In the genomic region with DNA sequence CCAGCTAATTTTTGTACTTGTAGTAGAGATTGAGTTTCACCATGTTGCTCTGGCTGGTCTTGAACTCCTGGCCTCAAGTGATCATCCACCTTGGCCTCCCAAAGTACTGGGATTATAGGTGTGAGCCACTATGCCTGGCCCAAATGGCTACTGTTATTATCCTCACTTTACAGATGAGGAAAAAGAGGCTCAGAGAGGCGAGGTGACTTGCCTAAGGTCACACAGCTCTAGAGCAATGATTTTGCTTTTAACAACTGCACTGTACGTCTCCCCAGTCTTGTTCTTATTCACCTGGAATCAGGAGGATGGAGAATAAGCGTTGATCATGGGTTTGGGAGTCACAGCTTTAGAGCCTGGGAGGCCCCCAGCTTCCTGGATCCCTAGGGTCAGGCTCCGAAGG, we compare ENCODE assay signal across 17 cellular contexts.
DNase-seq lines count a peak whose midpoint lies in the region; ATAC-seq, FAIRE-seq and TF ChIP-seq lines count a peak whose summit lies in the region.
"Had no signal": no experiment of that assay in that cellular context is flagged by ENCODE, and none has a peak within 500 bp of the region (broad histone marks: within the 10 kb centered on the region; RNA-seq: fewer than 3 reads in every experiment).

No MANE protein-coding gene starts in this region.

- no peak for TF ChIP-seq EP300 in K562 (IDR thresholded peaks at IDR 0.05; ENCODE audit: low read length)

- no peak for TF ChIP-seq CTCF in HCT116 (IDR thresholded peaks at IDR 0.05 in 2 of 3, conservative IDR thresholded peaks at IDR 0.05 in 1 of 3; ENCODE audit: borderline replicate concordance in 1 of 3, insufficient read depth in 1 of 3, low read depth in 2 of 3, low read length in 2 of 3)
- TF ChIP-seq CTCF in K562 (IDR thresholded peaks at IDR 0.05 in 2 of 3, conservative IDR thresholded peaks at IDR 0.05 in 1 of 3; ENCODE audit: insufficient read depth in 2 of 3, low read depth in 1 of 3, low read length in 3 of 3): no peak
- TF ChIP-seq CTCF in keratinocyte (optimal IDR thresholded peaks at IDR 0.05 in 1 of 3, IDR thresholded peaks at IDR 0.05 in 1 of 3, conservative IDR thresholded peaks at IDR 0.05 in 1 of 3; ENCODE audit: extremely low read depth in 1 of 3, insufficient read depth in 2 of 3, low read length in 3 of 3): no peak
- no peak for TF ChIP-seq CTCF in type B pancreatic cell (conservative IDR thresholded peaks at IDR 0.05)
- no peak for TF ChIP-seq CTCF in osteoblast (IDR thresholded peaks at IDR 0.05; ENCODE audit: extremely low read depth, low read depth, low read length)

- H3K27me3 Mint-ChIP-seq in type B pancreatic cell: peaks cover 3% of the 10 kb centered on the region

- H3K4me1 Mint-ChIP-seq in type B pancreatic cell (ENCODE audit: unreplicated experiment): peaks cover 52% of the 10 kb centered on the region

- H4K20me1 ChIP-seq in HCT116 (ENCODE audit: insufficient read depth) (no peaks in the 10 kb centered on the region), K562 (replicated peaks; ENCODE audit: control insufficient read depth, insufficient read depth, low read length) (no peaks in the 10 kb centered on the region), keratinocyte (ENCODE audit: control insufficient read depth, extremely low read depth, insufficient read depth, low read length) (no peaks in the 10 kb centered on the region), osteoblast (ENCODE audit: insufficient read depth, low read length) (no peaks in the 10 kb centered on the region)

- H3K36me3 ChIP-seq in HCT116 (ENCODE audit: control insufficient read depth in 1 of 2, insufficient read depth in 2 of 2, low read length in 2 of 2): no peaks in the 10 kb centered on the region
- H3K36me3 ChIP-seq in K562 (ENCODE audit: control insufficient read depth, insufficient read depth, low read length): no peaks in the 10 kb centered on the region
- H3K36me3 ChIP-seq in keratinocyte (ENCODE audit: control insufficient read depth in 2 of 2, extremely low read depth in 1 of 2, insufficient read depth in 2 of 2, low read length in 2 of 2): no peaks in the 10 kb centered on the region
- no peaks in the 10 kb centered on the region for H3K36me3 ChIP-seq in osteoblast (ENCODE audit: insufficient read depth, low read length)

- H2AFZ ChIP-seq in HCT116 (ENCODE audit: low read depth, low read length, poor library complexity, severe bottlenecking) (no peak overlapping the region), K562 (ENCODE audit: low read depth, low read length) (no peak overlapping the region), keratinocyte (ENCODE audit: control insufficient read depth, low read length) (no peak overlapping the region), osteoblast (ENCODE audit: low read length) (no peak overlapping the region)

- POLR2A ChIA-PET in HCT116 (lab: Charles Lee) (no interaction called here), K562 (lab: Yijun Ruan, JAX) (interaction anchor here (1.1 to 1.4 kb wide), 4 partner anchors 8 to 277 kb away, joined by 3 to 4 read pairs (median 4); partner anchors contain the start of gene UBC)

- H3K4me3 ChIP-seq in HCT116 (replicated peaks in 1 of 2; ENCODE audit: low read depth in 1 of 2, low read length in 2 of 2) (peak overlapping the region in 1 of 2 experiments; percentile 16; a peak in 1 of 4 replicates), K562 (no peak overlapping the region), keratinocyte (ENCODE audit: control insufficient read depth in 2 of 3, extremely low read depth in 1 of 3, insufficient read depth in 2 of 3, low read depth in 1 of 3, low read length in 3 of 3) (no peak overlapping the region), osteoblast (ENCODE audit: insufficient read depth, low read length) (no peak overlapping the region)

- no peaks in the 10 kb centered on the region for H3K79me2 ChIP-seq in HCT116 (ENCODE audit: insufficient read depth, low read length)
- no peaks in the 10 kb centered on the region for H3K79me2 ChIP-seq in K562 (ENCODE audit: control insufficient read depth, insufficient read depth, low read length)
- no peaks in the 10 kb centered on the region for H3K79me2 ChIP-seq in keratinocyte (ENCODE audit: control insufficient read depth, insufficient read depth, low read length)
- no peaks in the 10 kb centered on the region for H3K79me2 ChIP-seq in osteoblast (ENCODE audit: insufficient read depth, low read length)

- FAIRE-seq in K562 (lab: Jason Lieb, UNC) (peak; percentile 57), keratinocyte (lab: Jason Lieb, UNC) (no peak)

- in situ Hi-C loops in K562 (cut with MboI): no loop called here

- H3K27me3 ChIP-seq in HCT116 (ENCODE audit: insufficient read depth, low read length) (no peaks in the 10 kb centered on the region), K562 (ENCODE audit: control insufficient read depth in 2 of 2, insufficient read depth in 2 of 2, low read length in 2 of 2) (no peaks in the 10 kb centered on the region), keratinocyte (ENCODE audit: control insufficient read depth, extremely low read depth, insufficient read depth, low read length) (no peaks in the 10 kb centered on the region), osteoblast (ENCODE audit: insufficient read depth, low read length) (no peaks in the 10 kb centered on the region)

- CTCF ChIA-PET in HCT116 (lab: Charles Lee): no interaction called here
- CTCF ChIA-PET in K562 (lab: Yijun Ruan, JAX; ENCODE audit: low intra/inter-chr PET ratio): no interaction called here

- H3K27ac ChIP-seq in HCT116 (ENCODE audit: low read depth, low read length) (no peak overlapping the region), K562 (ENCODE audit: extremely low read depth, low read depth, low read length) (no peak overlapping the region), keratinocyte (ENCODE audit: control insufficient read depth, insufficient read depth, low read length) (peak overlapping the region; percentile 82), osteoblast (ENCODE audit: low read depth, low read length) (no peak overlapping the region)

- ATAC-seq in HCT116 (0 out of 2 replicates have a peak, but pooled peaks have one; percentile 1), K562 (no peak)

- no peak for TF ChIP-seq RAD21 in HCT116 (IDR thresholded peaks at IDR 0.05; ENCODE audit: low read depth)
- TF ChIP-seq RAD21 in K562 (CRISPR knock-in tag; conservative IDR thresholded peaks at IDR 0.05 in 1 of 2, IDR thresholded peaks at IDR 0.05 in 1 of 2): no peak

- TF ChIP-seq POLR2A in HCT116 (IDR thresholded peaks at IDR 0.05; ENCODE audit: borderline replicate concordance, extremely low read depth, insufficient read depth, insufficient read length) (no peak), K562 (conservative IDR thresholded peaks at IDR 0.05) (no peak)

- H3K9me3 ChIP-seq in HCT116 (ENCODE audit: control insufficient read depth in 1 of 2, insufficient read depth in 1 of 2, low read depth in 1 of 2, low read length in 2 of 2): no peaks in the 10 kb centered on the region
- H3K9me3 ChIP-seq in K562 (replicated peaks; ENCODE audit: control insufficient read depth, insufficient read depth, low read depth, low read length): peaks cover 5% of the 10 kb centered on the region; the same call in 1 of the 2 replicates
- H3K9me3 ChIP-seq in keratinocyte (ENCODE audit: control insufficient read depth, low read depth, low read length): peaks cover 7% of the 10 kb centered on the region
- peaks cover 12% of the 10 kb centered on the region for H3K9me3 ChIP-seq in osteoblast (ENCODE audit: low read depth, low read length)

- DNase-seq in HCT116 (ENCODE audit: low read depth, low spot score) (no peak), K562 (ENCODE audit: extremely low read depth in 1 of 4, low spot score in 3 of 4) (no peak), keratinocyte (ENCODE audit: low read depth, low spot score) (no peak), type B pancreatic cell (ENCODE audit: extremely low spot score, unreplicated experiment) (no peak), mesenteric fat pad (ENCODE audit: low spot score) (no peak), osteoblast (ENCODE audit: insufficient read length, low spot score, missing footprints) (no peak)
- DNase-seq in stimulated activated CD4-positive, alpha-beta T cell treated with anti-CD3 and anti-CD28 coated beads, Interleukin-12 subunit alpha, Interleukin-12 subunit beta, amount 100 ng/mL, for 4 hours: no peak
- DNase-seq: H9; MV-4-11; NCI-H1436 treated with DMSO at 0.1 percent for 48 hours; NCI-H2081 treated with DMSO at 0.1 percent for 48 hours; NCI-H2227 treated with DMSO at 0.1 percent for 48 hours; NCI-H526 treated with DMSO at 0.1 percent for 48 hours; NK-92 treated with Interleukin-12 subunit alpha and Interleukin-12 subunit beta, amount 100 ng/mL, for 24 hours; OCI-M1 had no signal

- dilution Hi-C loops in keratinocyte (cut with MboI; ENCODE audit: extremely low pct_ligation_motif_present, low sequenced_read_pairs): no loop called here

- intact Hi-C loops in HCT116 (cut with micrococcal nuclease): loop anchor here (5.0 kb wide), 1 partner anchor 70 kb away; the partner anchor contains the start of gene NCOR2
- intact Hi-C loops in K562 (cut with micrococcal nuclease): no loop called here

- H3K36me3 Mint-ChIP-seq in type B pancreatic cell: peaks cover 9% of the 10 kb centered on the region
- H3K36me3 Mint-ChIP-seq: IgD-negative memory B cell had no signal

- H3K9me1 ChIP-seq in K562 (ENCODE audit: control insufficient read depth, insufficient read depth, low read length) (no peaks in the 10 kb centered on the region), keratinocyte (ENCODE audit: control insufficient read depth, extremely low read depth, insufficient read depth, low read length) (no peaks in the 10 kb centered on the region)

- no peaks in the 10 kb centered on the region for H3K9me2 ChIP-seq in HCT116 (ENCODE audit: insufficient read depth)

- peaks cover 51 to 85% of the 10 kb centered on the region in 2 experiments for H3K4me1 ChIP-seq in HCT116 (ENCODE audit: control insufficient read depth in 1 of 2, insufficient read depth in 2 of 2, low read length in 2 of 2)
- H3K4me1 ChIP-seq in K562 (replicated peaks in 1 of 2; ENCODE audit: control insufficient read depth in 2 of 2, insufficient read depth in 2 of 2, low read length in 2 of 2): peaks cover 31 to 33% of the 10 kb centered on the region in 2 experiments
- H3K4me1 ChIP-seq in keratinocyte (ENCODE audit: control insufficient read depth, extremely low read depth, insufficient read depth, low read length): peaks cover 55% of the 10 kb centered on the region
- peaks cover 26% of the 10 kb centered on the region for H3K4me1 ChIP-seq in osteoblast (ENCODE audit: insufficient read depth, low read length)

- H3K4me2 ChIP-seq in HCT116 (ENCODE audit: low read length) (peak overlapping the region; percentile 61), K562 (ENCODE audit: insufficient read depth, low read length) (no peak overlapping the region), keratinocyte (ENCODE audit: control insufficient read depth, extremely low read depth, insufficient read depth, low read depth, low read length) (peak overlapping the region; percentile 35), osteoblast (ENCODE audit: insufficient read depth, low read length) (no peak overlapping the region)

- no peak overlapping the region for H3K4me3 Mint-ChIP-seq in type B pancreatic cell
- H3K4me3 Mint-ChIP-seq: B cell, H9, IgD-negative memory B cell had no signal

- RAD21 ChIA-PET in HCT116 (lab: Charles Lee; ENCODE audit: low non-redundant PET in 1 of 2, low total read pairs in 2 of 2, uncharacterized antibody in 2 of 2, unreplicated experiment in 2 of 2): no interaction called here

- 71% methylated on average over 4 of the region's 4 CpGs for WGBS in K562 (ENCODE audit: insufficient coverage, low coverage, missing lambda C conversion rate)

- peak overlapping the region; percentile 79 for H3K27ac Mint-ChIP-seq in type B pancreatic cell
- H3K27ac Mint-ChIP-seq: B cell, H9 had no signal

- peaks cover 9% of the 10 kb centered on the region for H3K9me3 Mint-ChIP-seq in type B pancreatic cell
- H3K9me3 Mint-ChIP-seq: H9 had no signal

- H3K9ac ChIP-seq in HCT116 (ENCODE audit: low read length) (peak overlapping the region; percentile 36; the same call in 1 of the 2 replicates), K562 (ENCODE audit: insufficient read depth in 1 of 2, low read depth in 2 of 2, low read length in 2 of 2) (no peak overlapping the region), keratinocyte (ENCODE audit: control insufficient read depth, extremely low read depth, insufficient read depth, low read length) (peak overlapping the region; percentile 48)

- no TSS peak for BruUV-seq in HCT116 (replicated peaks; lab: Mats Ljungman, UMichigan)
- no TSS peak for BruUV-seq in K562 (replicated peaks; lab: Mats Ljungman, UMichigan)

Comparison
In these comparisons a context has a peak if more than half of its experiments do, and no peak if none do; other contexts are left out.
1. H3K4me2 ChIP-seq: peak in HCT116 (single experiment) and keratinocyte (single experiment); none in K562 (single experiment) and osteoblast (single experiment).
2. H3K9ac ChIP-seq: peak in HCT116 (single experiment) and keratinocyte (single experiment); none in K562 (0 of 2).
3. Of the 22 proteins assayed by ChIP-seq in both K562 and HCT116: peak only in K562: none; only in HCT116: CBX3; in both: none; in neither: 21.